19 cellular contexts compared by ENCODE assay signal in the genomic region with DNA sequence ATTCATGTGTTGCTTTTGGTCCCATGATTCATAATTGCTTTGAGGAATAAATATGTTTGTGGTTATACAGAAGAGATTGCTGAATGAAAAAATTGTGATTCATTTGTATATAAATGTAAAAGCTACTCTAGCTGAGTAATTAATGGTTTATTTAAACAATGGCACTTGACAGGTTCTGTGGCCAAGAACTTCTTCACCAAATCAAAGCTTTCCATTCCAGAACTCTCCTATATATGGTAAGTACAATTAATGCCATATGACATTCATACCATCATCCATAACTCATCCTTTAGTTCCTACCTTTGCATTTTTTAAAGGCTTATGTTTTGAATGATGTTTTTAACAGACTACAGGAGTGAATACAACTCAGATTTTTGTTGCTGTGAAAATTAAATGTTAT.
"Had no signal": no experiment of that assay in that cellular context is flagged by ENCODE, and none has a peak within 500 bp of the region (broad histone marks: within the 10 kb centered on the region; RNA-seq: fewer than 3 reads in every experiment).

No MANE protein-coding gene starts in this region.

- H3K36me3 ChIP-seq: neural progenitor cell, prostate gland, right atrium auricular region, vagina had no signal

- H3K9ac ChIP-seq: neural progenitor cell had no signal

- H3K27me3 ChIP-seq: hepatocyte, neural progenitor cell, right atrium auricular region, vagina had no signal

- H3K9me3 ChIP-seq: prostate gland, right atrium auricular region, vagina had no signal

- H3K79me2 ChIP-seq: hepatocyte had no signal

- H2AFZ ChIP-seq: hepatocyte, neural progenitor cell had no signal

- H3K4me2 ChIP-seq: hepatocyte, neural progenitor cell had no signal

- H3K4me3 ChIP-seq: dorsolateral prefrontal cortex, hepatocyte, lung, neural progenitor cell, prostate gland, right atrium auricular region, vagina had no signal

- ATAC-seq: stimulated activated naive CD8-positive, alpha-beta T cell treated with anti-CD3 and anti-CD28 coated beads, Interleukin-15, amount 100 ng/mL, for 72 hours had no signal

- H3K4me1 ChIP-seq: neural progenitor cell, prostate gland, right atrium auricular region, vagina had no signal

- H3K27ac ChIP-seq: epithelial cell of prostate, hepatocyte, neural progenitor cell, prostate gland, right atrium auricular region, vagina, VCaP had no signal

- DNase-seq: activated CD4-positive, CD25-positive, alpha-beta regulatory T cell treated with anti-CD3 and anti-CD28 coated beads, Interleukin-2, amount 50 U/mL, for 72 hours; activated CD8-positive, alpha-beta memory T cell treated with anti-CD3 and anti-CD28 coated beads for 24 hours; activated CD8-positive, alpha-beta memory T cell treated with anti-CD3 and anti-CD28 coated beads, Interleukin-2, amount 50 U/mL, for 48 hours; activated gamma-delta T cell treated with Interleukin-2 at 50 U/mL for 16 hours; dorsolateral prefrontal cortex; islet precursor cell; stimulated activated CD4-positive, alpha-beta T cell treated with anti-CD3 and anti-CD28 coated beads, Interleukin-2, amount 100 ng/mL, for 24 hours; stimulated activated naive CD8-positive, alpha-beta T cell treated with anti-CD3 and anti-CD28 coated beads, Interleukin-15, amount 100 ng/mL, for 72 hours; SW 1271; T-helper 2 cell; trophoblast cell had no signal
